In the genomic region with DNA sequence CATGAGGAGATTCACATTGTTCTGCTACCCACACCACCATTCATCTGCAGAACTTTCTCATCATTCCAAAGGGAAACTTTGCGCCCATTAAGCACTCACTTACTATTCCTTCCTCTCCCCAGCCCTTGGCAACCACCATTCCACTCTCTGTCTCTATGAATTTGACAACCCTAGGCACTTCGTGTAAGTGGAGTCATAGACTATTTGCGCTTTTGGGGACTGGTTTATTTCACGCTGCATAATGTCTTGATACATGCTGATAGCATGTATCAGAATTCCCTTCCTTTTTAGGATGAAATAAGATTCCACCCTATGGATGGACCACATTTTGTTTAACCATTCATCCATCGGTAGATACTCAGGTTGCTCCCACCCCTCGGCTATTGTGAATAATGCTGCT, we compare ENCODE assay signal across 30 cellular contexts.
"Had no signal": no experiment of that assay in that cellular context is flagged by ENCODE, and none has a peak within 500 bp of the region (broad histone marks: within the 10 kb centered on the region; RNA-seq: fewer than 3 reads in every experiment).

No MANE protein-coding gene starts in this region.

- ATAC-seq: activated CD8-positive, alpha-beta T cell treated with anti-CD3 and anti-CD28 coated beads for 36 hours; activated T-cell treated with anti-CD3 and anti-CD28 coated beads, Interleukin-2, amount 50 U/mL, for 4 hours; activated T-helper 17 cell treated with anti-CD3 and anti-CD28 coated beads, Interleukin-2, amount 50 U/mL, for 72 hours; esophagus mucosa; foreskin keratinocyte; gastrocnemius medialis; WTC11 had no signal

- H3K27ac ChIP-seq: brain microvascular endothelial cell, coronary artery, foreskin keratinocyte, gastrocnemius medialis, VCaP had no signal

- H3K36me3 Mint-ChIP-seq: activated naive CD8-positive, alpha-beta T cell; WTC11 had no signal

- H3K9me3 ChIP-seq: gastrocnemius medialis had no signal

- H3K27me3 Mint-ChIP-seq: activated T-helper 17 cell treated with anti-CD3 and anti-CD28 coated beads, Interleukin-2, amount 50 U/mL, for 72 hours had no signal

- H3K9me3 Mint-ChIP-seq: activated CD4-positive, alpha-beta T cell treated with anti-CD3 and anti-CD28 coated beads, Interleukin-2, amount 10 ng/mL, durations not matched to agents 7 days and 5 days; activated CD8-positive, alpha-beta T cell treated with anti-CD3 and anti-CD28 coated beads for 36 hours; activated T-cell treated with anti-CD3 and anti-CD28 coated beads, Interleukin-2, amount 50 U/mL, for 4 hours; activated T-helper 17 cell treated with anti-CD3 and anti-CD28 coated beads, Interleukin-2, amount 50 U/mL, for 72 hours; central memory CD8-positive, alpha-beta T cell; dendritic cell treated with granulocyte-macrophage colony-stimulating factor and Interleukin-4, amounts not matched to agents 40 ng/mL and 50 ng/mL, for 4 days; endodermal cell; WTC11 had no signal

- H3K36me3 ChIP-seq: brain microvascular endothelial cell, gastrocnemius medialis had no signal

- H3K27ac Mint-ChIP-seq: activated CD4-positive, alpha-beta T cell treated with anti-CD3 and anti-CD28 coated beads, Interleukin-2, amount 10 ng/mL, durations not matched to agents 7 days and 5 days; activated CD8-positive, alpha-beta T cell treated with anti-CD3 and anti-CD28 coated beads for 36 hours; activated naive CD8-positive, alpha-beta T cell; activated T-helper 17 cell treated with anti-CD3 and anti-CD28 coated beads, Interleukin-2, amount 50 U/mL, for 72 hours; dendritic cell treated with granulocyte-macrophage colony-stimulating factor and Interleukin-4, amounts not matched to agents 40 ng/mL and 50 ng/mL, for 4 days; endodermal cell; WTC11 had no signal

- H3K4me3 Mint-ChIP-seq: activated CD4-positive, alpha-beta T cell treated with anti-CD3 and anti-CD28 coated beads, Interleukin-2, amount 10 ng/mL, durations not matched to agents 7 days and 5 days; activated CD8-positive, alpha-beta T cell treated with anti-CD3 and anti-CD28 coated beads for 36 hours; activated naive CD8-positive, alpha-beta T cell; activated T-cell treated with anti-CD3 and anti-CD28 coated beads, Interleukin-2, amount 50 U/mL, for 4 hours; activated T-helper 17 cell treated with anti-CD3 and anti-CD28 coated beads, Interleukin-2, amount 50 U/mL, for 72 hours; central memory CD8-positive, alpha-beta T cell; dendritic cell treated with granulocyte-macrophage colony-stimulating factor and Interleukin-4, amounts not matched to agents 40 ng/mL and 50 ng/mL, for 4 days; endodermal cell; WTC11 had no signal

- H3K4me3 ChIP-seq: coronary artery, gastrocnemius medialis had no signal

- FAIRE-seq: astrocyte, bronchial epithelial cell had no signal

- H3K4me1 ChIP-seq: foreskin keratinocyte had no signal

- H3K27me3 ChIP-seq: brain microvascular endothelial cell, dorsolateral prefrontal cortex, foreskin keratinocyte, gastrocnemius medialis had no signal

- DNase-seq: activated CD4-positive, alpha-beta T cell treated with anti-CD3 and anti-CD28 coated beads for 1 hour; activated CD4-positive, alpha-beta T cell treated with anti-CD3 and anti-CD28 coated beads for 4 hours; activated CD4-positive, alpha-beta T cell treated with anti-CD3 and anti-CD28 coated beads, Interleukin-2, amount 10 ng/mL, durations not matched to agents 7 days and 5 days; activated CD4-positive, alpha-beta T cell treated with anti-CD3 and anti-CD28 coated beads, Interleukin-2, amount 50 U/mL, for 48 hours; activated CD8-positive, alpha-beta memory T cell treated with anti-CD3 and anti-CD28 coated beads for 24 hours; activated CD8-positive, alpha-beta T cell treated with anti-CD3 and anti-CD28 coated beads for 36 hours; activated effector memory CD4-positive, alpha-beta T cell treated with Interleukin-2 at 50 U/mL for 16 hours; activated gamma-delta T cell treated with Interleukin-2 at 50 U/mL for 16 hours; activated naive CD4-positive, alpha-beta T cell treated with anti-CD3 and anti-CD28 coated beads, Interleukin-2, amount 50 U/mL, for 16 hours; activated naive CD4-positive, alpha-beta T cell treated with Interleukin-2 at 50 U/mL for 16 hours; activated T-cell treated with anti-CD3 and anti-CD28 coated beads, Interleukin-2, amount 50 U/mL, for 4 hours; amniotic stem cell; anterior cingulate cortex; brain microvascular endothelial cell; dorsolateral prefrontal cortex; effector memory CD4-positive, alpha-beta T cell; endodermal cell; foreskin keratinocyte; gastrocnemius medialis; T-helper 2 cell had no signal
